In the genomic region with DNA sequence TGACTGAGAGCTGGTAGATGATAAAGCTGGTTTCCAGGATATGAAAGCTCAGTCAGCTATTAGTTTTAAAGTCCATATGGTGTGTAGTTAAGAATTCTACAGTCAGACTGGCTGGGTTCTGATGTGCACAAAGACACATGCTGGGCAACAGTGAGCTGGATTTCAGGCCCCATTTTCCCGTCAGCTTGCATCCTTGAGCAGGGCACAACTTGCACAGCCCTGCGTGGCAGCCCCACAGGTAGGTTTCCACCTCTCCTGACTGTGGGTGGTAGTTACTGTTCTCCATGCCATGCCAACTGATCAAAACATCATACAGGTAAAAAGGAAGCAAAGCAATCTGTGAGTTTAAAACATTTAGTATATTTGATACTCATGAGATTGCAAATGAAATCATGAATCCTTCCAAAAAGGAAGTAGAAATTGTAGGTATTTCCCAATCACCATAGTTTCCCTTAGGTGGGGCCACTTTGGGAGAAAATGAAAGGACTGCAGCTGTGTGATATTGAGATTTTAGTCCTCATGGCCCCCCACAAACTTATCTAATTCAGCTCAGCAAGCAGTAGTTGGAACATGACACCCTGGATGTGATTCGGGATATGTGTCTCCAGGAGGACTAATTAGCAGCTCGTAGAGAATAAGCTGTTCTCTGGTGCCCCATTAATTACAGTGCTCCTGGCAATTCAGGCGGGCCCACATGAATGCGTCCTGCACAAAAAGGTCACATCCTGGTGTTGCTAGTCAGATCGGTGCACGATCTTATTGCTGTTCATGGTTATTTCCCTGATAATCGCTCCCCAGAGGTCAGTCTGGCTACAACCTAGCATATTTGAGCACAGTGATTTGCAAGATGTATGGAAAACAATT, we compare ENCODE assay signal across 13 cellular contexts. TPM values are rescaled to one million over a fixed set of nuclear protein-coding genes. Genes with fewer than 3 reads are reported as not detected.
DNase-seq lines count a peak whose midpoint lies in the region; ATAC-seq and TF ChIP-seq lines count a peak whose summit lies in the region.
"Had no signal": no experiment of that assay in that cellular context is flagged by ENCODE, and none has a peak within 500 bp of the region (broad histone marks: within the 10 kb centered on the region; RNA-seq: fewer than 3 reads in every experiment).

No MANE protein-coding gene starts in this region.

- H3K4me1 Mint-ChIP-seq in glutamatergic neuron (ENCODE audit: low read depth, unreplicated experiment) = peaks cover 14% of the 10 kb centered on the region

- peak; percentile 38 for DNase-seq in right atrium auricular region (ENCODE audit: low spot score)
- DNase-seq in cardiac septum (ENCODE audit: low spot score) = no peak
- peak; percentile 47 for DNase-seq in NCI-H2171 (lab: John Stamatoyannopoulos, UW)
- peak; percentile 26 for DNase-seq in glutamatergic neuron
- no peak for DNase-seq in DMS114 treated with DMSO at 0.1 percent for 48 hours (lab: John Stamatoyannopoulos, UW; ENCODE audit: unreplicated experiment)
- no peak for DNase-seq in prostate gland (ENCODE audit: low spot score)
- no peak for DNase-seq in middle frontal gyrus (ENCODE audit: extremely low spot score, low spot score)
- DNase-seq: activated CD8-positive, alpha-beta memory T cell treated with anti-CD3 and anti-CD28 coated beads, Interleukin-2, amount 50 U/mL, for 4 hours; DMS79 treated with DMSO at 0.1 percent for 48 hours; stimulated activated CD4-positive, alpha-beta T cell treated with anti-CD3 and anti-CD28 coated beads, Interleukin-2, amount 100 ng/mL, for 24 hours; uterus; WERI-Rb-1 had no signal

- peak overlapping the region; percentile 4 for H3K4me3 Mint-ChIP-seq in glutamatergic neuron (ENCODE audit: unreplicated experiment)

- H3K9me3 Mint-ChIP-seq in glutamatergic neuron (ENCODE audit: unreplicated experiment) = peaks cover 8% of the 10 kb centered on the region

- H3K27me3 ChIP-seq in right atrium auricular region (no peaks in the 10 kb centered on the region), gastroesophageal sphincter (no peaks in the 10 kb centered on the region), prostate gland (replicated peaks; ENCODE audit: insufficient read depth) (no peaks in the 10 kb centered on the region)
- H3K27me3 ChIP-seq: uterus had no signal

- intact Hi-C loops in cardiac septum (cut with DNase I) (no loop called here), prostate gland (cut with DNase I) (no loop called here)

- ATAC-seq in gastroesophageal sphincter = no peak

- no peaks in the 10 kb centered on the region for H3K4me1 ChIP-seq in right atrium auricular region
- no peaks in the 10 kb centered on the region for H3K4me1 ChIP-seq in gastroesophageal sphincter
- H3K4me1 ChIP-seq in prostate gland (replicated peaks) = no peaks in the 10 kb centered on the region
- H3K4me1 ChIP-seq: uterus had no signal

- peak overlapping the region; percentile 28 for H3K27ac Mint-ChIP-seq in glutamatergic neuron (ENCODE audit: unreplicated experiment)

- no peak for TF ChIP-seq POLR2A in gastroesophageal sphincter (IDR thresholded peaks at IDR 0.05)
- no peak for TF ChIP-seq POLR2A in prostate gland (IDR thresholded peaks at IDR 0.05)

- TF ChIP-seq EP300 in gastroesophageal sphincter (IDR thresholded peaks at IDR 0.05) = no peak

- H3K9me3 ChIP-seq in right atrium auricular region (no peaks in the 10 kb centered on the region), gastroesophageal sphincter (no peaks in the 10 kb centered on the region), prostate gland (no peaks in the 10 kb centered on the region)
- H3K9me3 ChIP-seq: uterus had no signal

- H3K27me3 Mint-ChIP-seq in glutamatergic neuron (ENCODE audit: unreplicated experiment) = no peaks in the 10 kb centered on the region

- no peak overlapping the region for H3K4me3 ChIP-seq in right atrium auricular region
- no peak overlapping the region for H3K4me3 ChIP-seq in gastroesophageal sphincter
- H3K4me3 ChIP-seq in prostate gland = no peak overlapping the region
- H3K4me3 ChIP-seq: uterus had no signal

- H3K36me3 ChIP-seq in right atrium auricular region (no peaks in the 10 kb centered on the region), gastroesophageal sphincter (no peaks in the 10 kb centered on the region), prostate gland (no peaks in the 10 kb centered on the region)
- H3K36me3 ChIP-seq: uterus, WERI-Rb-1 had no signal

- 70 to 92% methylated on average over 2 to 6 of the region's 9 CpGs for WGBS in gastroesophageal sphincter (ENCODE audit: low coverage in 1 of 2), 2 donors
- WGBS in prostate gland = 73% methylated on average over 9 of the region's 9 CpGs

- no peaks in the 10 kb centered on the region for H3K36me3 Mint-ChIP-seq in glutamatergic neuron (ENCODE audit: unreplicated experiment)

- TF ChIP-seq CTCF in right atrium auricular region (IDR thresholded peaks at IDR 0.05) = no peak
- no peak for TF ChIP-seq CTCF in glutamatergic neuron (IDR thresholded peaks at IDR 0.05; ENCODE audit: partially characterized antibody, unreplicated experiment)
- TF ChIP-seq CTCF in gastroesophageal sphincter (IDR thresholded peaks at IDR 0.05) = no peak
- no peak for TF ChIP-seq CTCF in prostate gland (IDR thresholded peaks at IDR 0.05)

- no peak overlapping the region for H3K27ac ChIP-seq in right atrium auricular region
- no peak overlapping the region for H3K27ac ChIP-seq in gastroesophageal sphincter
- H3K27ac ChIP-seq in prostate gland = no peak overlapping the region
- H3K27ac ChIP-seq: uterus, WERI-Rb-1 had no signal

RNA-seq across cellular contexts. Expression of a gene that starts 42.4 kb away (rescaled TPM):
- total RNA-seq in right atrium auricular region = 1 to 10 TPM; 6.7 to 6.8 TPM
- 7.3 TPM for total RNA-seq in cardiac septum
- 39.1 TPM for total RNA-seq in glutamatergic neuron (ENCODE audit: unreplicated experiment)
- 1 to 10 TPM; 1.2 to 3.5 (median 3.4) TPM for total RNA-seq in gastroesophageal sphincter
- 10 to 100 TPM in 1 of 2 donors, 1 to 10 TPM in 1; 1.2 to 11.4 TPM for total RNA-seq in prostate gland

Comparison
In these comparisons a context has a peak if more than half of its experiments do, and no peak if none do; other contexts are left out.
1. DNase-seq: peak in right atrium auricular region (single experiment), NCI-H2171 (single experiment) and glutamatergic neuron (single experiment); none in cardiac septum (single experiment), DMS114 treated with DMSO at 0.1 percent for 48 hours (single experiment), prostate gland (single experiment) and middle frontal gyrus (single experiment).